Comparison of ENCODE assay signal across 15 cellular contexts in genomic region chr10:98694014-98694413, GRCh38.
DNase-seq lines count a peak whose midpoint lies in the region; TF ChIP-seq lines count a peak whose summit lies in the region.
"Had no signal": no experiment of that assay in that cellular context is flagged by ENCODE, and none has a peak within 500 bp of the region (broad histone marks: within the 10 kb centered on the region; RNA-seq: fewer than 3 reads in every experiment).

No MANE protein-coding gene starts in this region.

- TF ChIP-seq CTCF in AG10803 (conservative IDR thresholded peaks at IDR 0.05; ENCODE audit: low read length): no peak

- no peak overlapping the region for H4K91ac ChIP-seq in mesenchymal stem cell (ENCODE audit: low read length)

- no peaks in the 10 kb centered on the region for H3K79me1 ChIP-seq in mesenchymal stem cell (replicated peaks; ENCODE audit: low read length, poor library complexity, severe bottlenecking)

- no peak overlapping the region for H3K14ac ChIP-seq in mesenchymal stem cell (ENCODE audit: low read length in 2 of 2)

- H3K27me3 ChIP-seq in endocrine pancreas (ENCODE audit: control insufficient read depth, insufficient read depth, low read length) (no peaks in the 10 kb centered on the region), mesenchymal stem cell (ENCODE audit: control insufficient read depth in 1 of 2, insufficient read depth in 1 of 2, low read length in 2 of 2) (no peaks in the 10 kb centered on the region)

- H2BK5ac ChIP-seq in mesenchymal stem cell (ENCODE audit: low read depth, low read length, poor library complexity, severe bottlenecking): no peak overlapping the region

- H3K9ac ChIP-seq in endocrine pancreas (ENCODE audit: control insufficient read depth, insufficient read depth, low read length) (no peak overlapping the region), mesenchymal stem cell (ENCODE audit: low read length) (peak overlapping the region; percentile 17)
- H3K9ac ChIP-seq: KMS-11 had no signal

- no peak overlapping the region for H3K4me2 ChIP-seq in mesenchymal stem cell (ENCODE audit: low read length, poor library complexity, severe bottlenecking)
- H3K4me2 ChIP-seq: KMS-11 had no signal

- H3K9me3 ChIP-seq in endocrine pancreas (ENCODE audit: control insufficient read depth, low read length) (no peaks in the 10 kb centered on the region), mesenchymal stem cell (ENCODE audit: control insufficient read depth, low read length) (no peaks in the 10 kb centered on the region)

- no peak overlapping the region for H2BK12ac ChIP-seq in mesenchymal stem cell (ENCODE audit: low read length in 2 of 2)

- H3K4ac ChIP-seq in mesenchymal stem cell (ENCODE audit: low read depth in 1 of 2, low read length in 2 of 2): no peak overlapping the region

- no peak overlapping the region for H2AK5ac ChIP-seq in mesenchymal stem cell (ENCODE audit: low read length, severe bottlenecking)

- no peak overlapping the region for H4K8ac ChIP-seq in mesenchymal stem cell (ENCODE audit: low read length)

- H2AFZ ChIP-seq in mesenchymal stem cell (ENCODE audit: low read depth, low read length): no peak overlapping the region

- 50% methylated on average over 2 of the region's 2 CpGs for WGBS in mesenchymal stem cell

- peak overlapping the region in 1 of 2 experiments; percentile 54 for H3K18ac ChIP-seq in mesenchymal stem cell (ENCODE audit: low read depth in 1 of 2, low read length in 2 of 2)

- H3K36me3 ChIP-seq in endocrine pancreas (ENCODE audit: control insufficient read depth, insufficient read depth, low read length) (no peaks in the 10 kb centered on the region), mesenchymal stem cell (ENCODE audit: control insufficient read depth in 1 of 2, insufficient read depth in 2 of 2, low read depth in 1 of 2, low read length in 2 of 2) (no peaks in the 10 kb centered on the region)

- H2BK15ac ChIP-seq in mesenchymal stem cell (ENCODE audit: low read depth, poor library complexity, severe bottlenecking): no peak overlapping the region

- H3K4me1 ChIP-seq in endocrine pancreas (ENCODE audit: control insufficient read depth, insufficient read depth, low read length) (peaks cover 5% of the 10 kb centered on the region), mesenchymal stem cell (ENCODE audit: control insufficient read depth, insufficient read depth, low read depth, low read length) (no peaks in the 10 kb centered on the region)

- DNase-seq in AG10803 (ENCODE audit: low read depth): peak; percentile 20
- DNase-seq in EL: peak; percentile 6
- DNase-seq in mesenchymal stem cell: peak; percentile 85
- DNase-seq in AML-193 (lab: John Stamatoyannopoulos, UW): no peak
- no peak for DNase-seq in amniotic stem cell (lab: John Stamatoyannopoulos, UW)
- no peak for DNase-seq in iPS-NIHi7 (ENCODE audit: extremely low spot score)
- DNase-seq: CD4-positive, alpha-beta T cell; GDM1; NCI-H1092; NCI-H146; NCI-H2081; NCI-H524; SHP77 had no signal

- H3K4me3 ChIP-seq in AG10803 (ENCODE audit: low read length) (no peak overlapping the region), endocrine pancreas (ENCODE audit: control insufficient read depth, insufficient read depth, low read length) (peak overlapping the region; percentile 47), mesenchymal stem cell (ENCODE audit: insufficient read depth in 1 of 2, low read depth in 1 of 2, low read length in 2 of 2) (no peak overlapping the region)

- H2BK120ac ChIP-seq in mesenchymal stem cell (ENCODE audit: low read depth, low read length): no peak overlapping the region

- no peak overlapping the region for H3K23ac ChIP-seq in mesenchymal stem cell (ENCODE audit: low read length in 2 of 2)

- no peak overlapping the region for H3K27ac ChIP-seq in mesenchymal stem cell (ENCODE audit: low read length, poor library complexity, severe bottlenecking)
- H3K27ac ChIP-seq: KMS-11 had no signal

Comparison
In these comparisons a context has a peak if more than half of its experiments do, and no peak if none do; other contexts are left out.
1. DNase-seq: peak in AG10803 (single experiment), EL (single experiment) and mesenchymal stem cell (single experiment); none in AML-193 (0 of 2), amniotic stem cell (single experiment) and iPS-NIHi7 (single experiment).